Comparison of ENCODE assay signal across 21 cellular contexts in the genomic region with DNA sequence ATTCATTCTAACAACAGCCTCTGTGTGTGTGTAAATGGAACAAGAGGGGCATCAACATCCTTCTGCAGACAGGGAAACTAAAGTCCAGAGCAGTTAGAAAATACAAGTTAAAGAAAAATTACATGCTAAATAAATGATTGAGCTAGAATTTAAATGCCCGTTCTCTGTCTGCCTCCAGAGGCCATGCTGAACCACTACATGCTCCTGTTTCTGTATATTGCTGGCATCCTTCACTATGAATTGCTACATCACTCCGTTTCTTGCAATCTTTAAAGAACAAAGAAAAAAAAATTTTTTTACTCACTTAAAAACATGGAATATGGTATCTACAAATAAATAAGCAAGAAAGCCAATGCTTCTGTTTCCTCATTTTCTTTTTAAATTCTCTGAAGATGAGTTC. TPM values are rescaled to one million over a fixed set of nuclear protein-coding genes. Genes with fewer than 3 reads are reported as not detected.
DNase-seq lines count a peak whose midpoint lies in the region; ATAC-seq and TF ChIP-seq lines count a peak whose summit lies in the region.
"Had no signal": no experiment of that assay in that cellular context is flagged by ENCODE, and none has a peak within 500 bp of the region (broad histone marks: within the 10 kb centered on the region; RNA-seq: fewer than 3 reads in every experiment).

No MANE protein-coding gene starts in this region.

- TF ChIP-seq CTCF in OCI-LY3 (IDR thresholded peaks at IDR 0.05; ENCODE audit: low read depth, low read length), result peak; percentile 22
- TF ChIP-seq CTCF in esophagus muscularis mucosa (IDR thresholded peaks at IDR 0.05), result no peak
- TF ChIP-seq CTCF in PC-9 (conservative IDR thresholded peaks at IDR 0.05), result no peak

- TF ChIP-seq POLR2A in esophagus muscularis mucosa (IDR thresholded peaks at IDR 0.05; ENCODE audit: low read depth) (no peak), GM18505 (IDR thresholded peaks at IDR 0.05; ENCODE audit: borderline replicate concordance, extremely low read depth, insufficient read depth, insufficient read length) (no peak)

- no peak for TF ChIP-seq EP300 in esophagus muscularis mucosa (IDR thresholded peaks at IDR 0.05)

- POLR2A ChIA-PET in PC-9 (lab: Charles Lee; ENCODE audit: unreplicated experiment), result no interaction called here

- H4K20me1 ChIP-seq in OCI-LY3 (ENCODE audit: insufficient read depth, low read length) (no peaks in the 10 kb centered on the region), PC-9 (ENCODE audit: insufficient read depth) (no peaks in the 10 kb centered on the region)

- H2AFZ ChIP-seq in OCI-LY3 (ENCODE audit: low read depth, low read length), result no peak overlapping the region
- H2AFZ ChIP-seq in PC-9, result no peak overlapping the region

- H3K79me2 ChIP-seq in OCI-LY3 (ENCODE audit: low read length) (no peaks in the 10 kb centered on the region), PC-9 (ENCODE audit: low read depth) (no peaks in the 10 kb centered on the region)

- H3K36me3 ChIP-seq in OCI-LY3 (replicated peaks; ENCODE audit: low read depth, low read length), result no peaks in the 10 kb centered on the region
- H3K36me3 ChIP-seq in esophagus muscularis mucosa, result no peaks in the 10 kb centered on the region
- no peaks in the 10 kb centered on the region for H3K36me3 ChIP-seq in PC-9 (ENCODE audit: low read depth)
- H3K36me3 ChIP-seq: colonic mucosa, SJSA1, transverse colon had no signal

- no peaks in the 10 kb centered on the region for H3K27me3 Mint-ChIP-seq in activated naive CD8-positive, alpha-beta T cell
- peaks cover 3% of the 10 kb centered on the region for H3K27me3 Mint-ChIP-seq in activated naive CD8-positive, alpha-beta T cell treated with anti-CD3 and anti-CD28 coated beads for 36 hours
- peaks cover 2% of the 10 kb centered on the region for H3K27me3 Mint-ChIP-seq in activated T-helper 1 cell treated with anti-CD3 and anti-CD28 coated beads, Interleukin-12 subunit alpha, Interleukin-12 subunit beta, Interleukin-2, Interleukin-4 antibody, amounts not matched to agents 30 ng/mL and 10 ng/mL and 1 ng/mL, durations not matched to agents 14 hours and 24 hours and 36 hours (ENCODE audit: insufficient read depth)
- H3K27me3 Mint-ChIP-seq: stimulated activated naive B cell treated with anti-CD40 and anti-IgM and Interleukin-4, amounts not matched to agents 10 μg/mL and 1 μg/mL and 100 μg/mL, for 72 hours had no signal

- no peaks in the 10 kb centered on the region for H3F3A ChIP-seq in PC-9 (ENCODE audit: insufficient read depth, low read depth)

- no peaks in the 10 kb centered on the region for H3K36me3 Mint-ChIP-seq in activated naive CD8-positive, alpha-beta T cell
- peaks cover 5% of the 10 kb centered on the region for H3K36me3 Mint-ChIP-seq in activated naive CD8-positive, alpha-beta T cell treated with anti-CD3 and anti-CD28 coated beads for 36 hours
- H3K36me3 Mint-ChIP-seq in activated T-helper 1 cell treated with anti-CD3 and anti-CD28 coated beads, Interleukin-12 subunit alpha, Interleukin-12 subunit beta, Interleukin-2, Interleukin-4 antibody, amounts not matched to agents 30 ng/mL and 10 ng/mL and 1 ng/mL, durations not matched to agents 14 hours and 24 hours and 36 hours (ENCODE audit: low read depth), result no peaks in the 10 kb centered on the region
- H3K36me3 Mint-ChIP-seq: stimulated activated naive B cell treated with anti-CD40 and anti-IgM and Interleukin-4, amounts not matched to agents 10 μg/mL and 1 μg/mL and 100 μg/mL, for 72 hours had no signal

- H3K4me3 ChIP-seq in OCI-LY3 (ENCODE audit: low read length) (no peak overlapping the region), esophagus muscularis mucosa (no peak overlapping the region), PC-9 (no peak overlapping the region)
- H3K4me3 ChIP-seq: colonic mucosa, SJSA1, transverse colon had no signal

- no TSS peak for BruUV-seq in PC-9 (replicated peaks; lab: Mats Ljungman, UMichigan)

- H3K4me1 ChIP-seq in OCI-LY3 (ENCODE audit: low read length) (peaks cover 21% of the 10 kb centered on the region), esophagus muscularis mucosa (no peaks in the 10 kb centered on the region), PC-9 (replicated peaks; ENCODE audit: insufficient read depth) (no peaks in the 10 kb centered on the region)
- H3K4me1 ChIP-seq: colonic mucosa, SJSA1 had no signal

- H3K9me2 ChIP-seq in PC-9 (ENCODE audit: insufficient read depth), result no peaks in the 10 kb centered on the region

- no peaks in the 10 kb centered on the region for H3K9me3 ChIP-seq in OCI-LY3 (ENCODE audit: insufficient read depth, low read length)
- no peaks in the 10 kb centered on the region for H3K9me3 ChIP-seq in esophagus muscularis mucosa
- no peaks in the 10 kb centered on the region for H3K9me3 ChIP-seq in PC-9 (ENCODE audit: insufficient read depth, low read depth)
- H3K9me3 ChIP-seq: colonic mucosa, SJSA1, transverse colon had no signal

- H3K27ac Mint-ChIP-seq in activated naive CD8-positive, alpha-beta T cell, result peak overlapping the region; percentile 88
- H3K27ac Mint-ChIP-seq in activated naive CD8-positive, alpha-beta T cell treated with anti-CD3 and anti-CD28 coated beads for 36 hours, result no peak overlapping the region
- no peak overlapping the region for H3K27ac Mint-ChIP-seq in activated T-helper 1 cell treated with anti-CD3 and anti-CD28 coated beads, Interleukin-12 subunit alpha, Interleukin-12 subunit beta, Interleukin-2, Interleukin-4 antibody, amounts not matched to agents 30 ng/mL and 10 ng/mL and 1 ng/mL, durations not matched to agents 14 hours and 24 hours and 36 hours
- H3K27ac Mint-ChIP-seq: stimulated activated naive B cell treated with anti-CD40 and anti-IgM and Interleukin-4, amounts not matched to agents 10 μg/mL and 1 μg/mL and 100 μg/mL, for 72 hours had no signal

- no peak overlapping the region for H3K4me3 Mint-ChIP-seq in activated naive CD8-positive, alpha-beta T cell
- no peak overlapping the region for H3K4me3 Mint-ChIP-seq in activated naive CD8-positive, alpha-beta T cell treated with anti-CD3 and anti-CD28 coated beads for 36 hours
- no peak overlapping the region for H3K4me3 Mint-ChIP-seq in activated T-helper 1 cell treated with anti-CD3 and anti-CD28 coated beads, Interleukin-12 subunit alpha, Interleukin-12 subunit beta, Interleukin-2, Interleukin-4 antibody, amounts not matched to agents 30 ng/mL and 10 ng/mL and 1 ng/mL, durations not matched to agents 14 hours and 24 hours and 36 hours
- H3K4me3 Mint-ChIP-seq: nephron progenitor cell; stimulated activated naive B cell treated with anti-CD40 and anti-IgM and Interleukin-4, amounts not matched to agents 10 μg/mL and 1 μg/mL and 100 μg/mL, for 72 hours had no signal

- ATAC-seq in GM18505 (IDR thresholded peaks at IDR 0.05; ENCODE audit: unreplicated experiment), result no peak
- ATAC-seq: left cardiac atrium; stimulated activated naive B cell treated with anti-CD40 and anti-IgM and Interleukin-4, amounts not matched to agents 10 μg/mL and 1 μg/mL and 100 μg/mL, for 72 hours had no signal

- H3K4me2 ChIP-seq in OCI-LY3 (ENCODE audit: low read length) (no peak overlapping the region), PC-9 (no peak overlapping the region)

- H3K27me3 ChIP-seq in OCI-LY3 (ENCODE audit: low read depth, low read length), result no peaks in the 10 kb centered on the region
- H3K27me3 ChIP-seq in esophagus muscularis mucosa, result no peaks in the 10 kb centered on the region
- no peaks in the 10 kb centered on the region for H3K27me3 ChIP-seq in PC-9 (ENCODE audit: insufficient read depth, low read depth)
- H3K27me3 ChIP-seq: colonic mucosa, SJSA1, transverse colon had no signal

- H3K9me3 Mint-ChIP-seq in activated naive CD8-positive, alpha-beta T cell (ENCODE audit: low read depth), result no peaks in the 10 kb centered on the region
- peaks cover 2% of the 10 kb centered on the region for H3K9me3 Mint-ChIP-seq in activated naive CD8-positive, alpha-beta T cell treated with anti-CD3 and anti-CD28 coated beads for 36 hours
- H3K9me3 Mint-ChIP-seq in activated T-helper 1 cell treated with anti-CD3 and anti-CD28 coated beads, Interleukin-12 subunit alpha, Interleukin-12 subunit beta, Interleukin-2, Interleukin-4 antibody, amounts not matched to agents 30 ng/mL and 10 ng/mL and 1 ng/mL, durations not matched to agents 14 hours and 24 hours and 36 hours, result no peaks in the 10 kb centered on the region
- H3K9me3 Mint-ChIP-seq: nephron progenitor cell; stimulated activated naive B cell treated with anti-CD40 and anti-IgM and Interleukin-4, amounts not matched to agents 10 μg/mL and 1 μg/mL and 100 μg/mL, for 72 hours had no signal

- H3K27ac ChIP-seq in OCI-LY3 (ENCODE audit: low read length), result no peak overlapping the region
- no peak overlapping the region for H3K27ac ChIP-seq in esophagus muscularis mucosa (replicated peaks in 1 of 4)
- no peak overlapping the region for H3K27ac ChIP-seq in PC-9
- H3K27ac ChIP-seq: colonic mucosa, SJSA1, transverse colon had no signal

- no peak for DNase-seq in activated naive CD8-positive, alpha-beta T cell treated with anti-CD3 and anti-CD28 coated beads for 36 hours
- DNase-seq in esophagus muscularis mucosa (ENCODE audit: extremely low spot score) (peak; percentile 34), stromal cell of bone marrow (ENCODE audit: low read depth) (peak; percentile 13), PC-9 (no peak)
- no peak for DNase-seq in activated T-helper 1 cell treated with anti-CD3 and anti-CD28 coated beads, Interleukin-12 subunit alpha, Interleukin-12 subunit beta, Interleukin-2, Interleukin-4 antibody, amounts not matched to agents 30 ng/mL and 10 ng/mL and 1 ng/mL, durations not matched to agents 14 hours and 24 hours and 36 hours (ENCODE audit: low spot score)
- DNase-seq: activated CD4-positive, alpha-beta T cell treated with anti-CD3 and anti-CD28 coated beads for 1 hour; activated gamma-delta T cell; aorta; colonic mucosa; H7; left cardiac atrium; NCI-H1930; NCI-H510A treated with DMSO at 0.1 percent for 48 hours; nephron progenitor cell; stimulated activated naive B cell treated with anti-CD40 and anti-IgM and Interleukin-4, amounts not matched to agents 10 μg/mL and 1 μg/mL and 100 μg/mL, for 72 hours; T-helper 9 cell; transverse colon had no signal

- H3K4me1 Mint-ChIP-seq in activated naive CD8-positive, alpha-beta T cell (ENCODE audit: low read depth), result peaks cover 38% of the 10 kb centered on the region
- H3K4me1 Mint-ChIP-seq in activated naive CD8-positive, alpha-beta T cell treated with anti-CD3 and anti-CD28 coated beads for 36 hours, result peaks cover 24% of the 10 kb centered on the region
- H3K4me1 Mint-ChIP-seq in activated T-helper 1 cell treated with anti-CD3 and anti-CD28 coated beads, Interleukin-12 subunit alpha, Interleukin-12 subunit beta, Interleukin-2, Interleukin-4 antibody, amounts not matched to agents 30 ng/mL and 10 ng/mL and 1 ng/mL, durations not matched to agents 14 hours and 24 hours and 36 hours (ENCODE audit: low read depth), result peaks cover 15% of the 10 kb centered on the region

- no peak overlapping the region for H3K9ac ChIP-seq in OCI-LY3 (ENCODE audit: low read length)

- 84% methylated on average over 2 of the region's 2 CpGs for WGBS in esophagus muscularis mucosa

- CTCF ChIA-PET in PC-9 (lab: Charles Lee), result no interaction called here

- intact Hi-C loops in esophagus muscularis mucosa (cut with DNase I), result no loop called here
- intact Hi-C loops in activated T-helper 1 cell treated with anti-CD3 and anti-CD28 coated beads, Interleukin-12 subunit alpha, Interleukin-12 subunit beta, Interleukin-2, Interleukin-4 antibody, amounts not matched to agents 30 ng/mL and 10 ng/mL and 1 ng/mL, durations not matched to agents 14 hours and 24 hours and 36 hours (cut with micrococcal nuclease), result no loop called here
- intact Hi-C loops in PC-9 (cut with micrococcal nuclease; ENCODE audit: unreplicated experiment), result no loop called here

RNA-seq across cellular contexts. Expression of a gene that starts 47.9 kb away (rescaled TPM):
- under 1 TPM in 1 of 2 experiments, not detected in 1; 0.16 TPM for total RNA-seq in activated naive CD8-positive, alpha-beta T cell treated with anti-CD3 and anti-CD28 coated beads for 36 hours
- total RNA-seq in esophagus muscularis mucosa (1 to 10 TPM in 1 of 4 donors, under 1 TPM in 3; under 0.01 to 1.5 (median 0.47) TPM), PC-9 (2021) (not detected in 2 replicates)
- not detected in 2 replicates for total RNA-seq in activated T-helper 1 cell treated with anti-CD3 and anti-CD28 coated beads, Interleukin-12 subunit alpha, Interleukin-12 subunit beta, Interleukin-2, Interleukin-4 antibody, amounts not matched to agents 30 ng/mL and 10 ng/mL and 1 ng/mL, durations not matched to agents 14 hours and 24 hours and 36 hours
- total RNA-seq: H7, SJSA1, transverse colon had no signal

Comparison
In these comparisons a context has a peak if more than half of its experiments do, and no peak if none do; other contexts are left out.
1. DNase-seq: peak in esophagus muscularis mucosa (single experiment) and stromal cell of bone marrow (single experiment); none in activated naive CD8-positive, alpha-beta T cell treated with anti-CD3 and anti-CD28 coated beads for 36 hours (single experiment), activated T-helper 1 cell treated with anti-CD3 and anti-CD28 coated beads, Interleukin-12 subunit alpha, Interleukin-12 subunit beta, Interleukin-2, Interleukin-4 antibody, amounts not matched to agents 30 ng/mL and 10 ng/mL and 1 ng/mL, durations not matched to agents 14 hours and 24 hours and 36 hours (single experiment) and PC-9 (0 of 2).